In genomic region chr1:230794431-230794830, GRCh38 we compare ENCODE assay signal across 25 cellular contexts. TPM values are rescaled to one million over a fixed set of nuclear protein-coding genes. Genes with fewer than 3 reads are reported as not detected.
DNase-seq lines count a peak whose midpoint lies in the region; TF ChIP-seq lines count a peak whose summit lies in the region.
"Had no signal": no experiment of that assay in that cellular context is flagged by ENCODE, and none has a peak within 500 bp of the region (broad histone marks: within the 10 kb centered on the region; RNA-seq: fewer than 3 reads in every experiment).

No MANE protein-coding gene starts in this region.

- no peak overlapping the region for H2BK15ac ChIP-seq in neuronal stem cell (ENCODE audit: low read length)

- no peak for TF ChIP-seq CTCF in BE2C (IDR thresholded peaks at IDR 0.05; ENCODE audit: low read depth, low read length)
- TF ChIP-seq CTCF in brain (conservative IDR thresholded peaks at IDR 0.05): no peak
- no peak for TF ChIP-seq CTCF in GM13977 (IDR thresholded peaks at IDR 0.05; ENCODE audit: extremely low read depth, insufficient read depth, missing control alignments)

- H4K91ac ChIP-seq in neuronal stem cell (ENCODE audit: low read depth, low read length, poor library complexity): no peak overlapping the region

- no peaks in the 10 kb centered on the region for H3K36me3 Mint-ChIP-seq in brain
- H3K36me3 Mint-ChIP-seq: activated naive CD8-positive, alpha-beta T cell; naive thymus-derived CD4-positive, alpha-beta T cell had no signal

- H3K36me3 ChIP-seq in BE2C: no peaks in the 10 kb centered on the region
- no peaks in the 10 kb centered on the region for H3K36me3 ChIP-seq in neuronal stem cell (replicated peaks in 1 of 2; ENCODE audit: control insufficient read depth in 2 of 2, insufficient read depth in 2 of 2, low read length in 2 of 2)
- H3K36me3 ChIP-seq: ascending aorta, thyroid gland had no signal

- no peak overlapping the region for H2AK5ac ChIP-seq in neuronal stem cell (ENCODE audit: low read depth, low read length)

- H3K27me3 ChIP-seq in BE2C: 0 out of 2 replicates have a peak, but pooled peaks cover 5% of the 10 kb centered on the region
- no peaks in the 10 kb centered on the region for H3K27me3 ChIP-seq in neuronal stem cell (ENCODE audit: control insufficient read depth in 3 of 3, insufficient read depth in 3 of 3, low read depth in 1 of 3, low read length in 3 of 3)
- H3K27me3 ChIP-seq: ascending aorta, thyroid gland had no signal

- H3K4me1 ChIP-seq in BE2C: no peaks in the 10 kb centered on the region
- H3K4me1 ChIP-seq in neuronal stem cell (ENCODE audit: control insufficient read depth in 2 of 2, insufficient read depth in 1 of 2, low read depth in 1 of 2, low read length in 2 of 2): peaks cover 0 to 4% of the 10 kb centered on the region in 2 donors
- H3K4me1 ChIP-seq: ascending aorta, thyroid gland had no signal

- no peaks in the 10 kb centered on the region for H3K27me3 Mint-ChIP-seq in brain

- no peak overlapping the region for H3K23ac ChIP-seq in neuronal stem cell (ENCODE audit: low read depth, low read length, poor library complexity)

- H2BK120ac ChIP-seq in neuronal stem cell (ENCODE audit: low read depth, low read length): no peak overlapping the region

- H3K9me3 Mint-ChIP-seq in brain: no peaks in the 10 kb centered on the region
- H3K9me3 Mint-ChIP-seq: activated CD8-positive, alpha-beta T cell treated with anti-CD3 and anti-CD28 coated beads for 36 hours; activated T-helper 2 cell treated with anti-CD3 and anti-CD28 coated beads, Interferon-gamma antibody, Interleukin-2, Interleukin-4, amounts not matched to agents 10 μg/mL and 5 μg/mL and 100 μg/mL, durations not matched to agents 14 hours and 24 hours and 36 hours had no signal

- H3K4me1 Mint-ChIP-seq in brain: peaks cover 43% of the 10 kb centered on the region
- H3K4me1 Mint-ChIP-seq: naive thymus-derived CD4-positive, alpha-beta T cell had no signal

- H4K8ac ChIP-seq in neuronal stem cell (ENCODE audit: low read depth, low read length): no peak overlapping the region

- no peak overlapping the region for H3K27ac ChIP-seq in neuronal stem cell (replicated peaks; ENCODE audit: low read length)
- H3K27ac ChIP-seq: ascending aorta, thyroid gland had no signal

- H2BK5ac ChIP-seq in neuronal stem cell (ENCODE audit: low read length): no peak overlapping the region

- H3K14ac ChIP-seq in neuronal stem cell (ENCODE audit: low read length): no peak overlapping the region

- DNase-seq in BE2C (peak; percentile 27), M059J (ENCODE audit: low read depth) (peak; percentile 9), neuronal stem cell (ENCODE audit: low spot score) (no peak), GM13977 (ENCODE audit: low spot score) (no peak), SK-N-DZ (ENCODE audit: low spot score) (no peak)
- no peak for DNase-seq in stimulated activated CD4-positive, alpha-beta T cell treated with anti-CD3 and anti-CD28 coated beads, Interleukin-12 subunit alpha, Interleukin-12 subunit beta, amount 100 ng/mL, for 4 hours
- DNase-seq: ACHN; activated CD8-positive, alpha-beta T cell treated with anti-CD3 and anti-CD28 coated beads for 36 hours; COR-L47; KG1; left ventricle myocardium superior; naive thymus-derived CD4-positive, alpha-beta T cell; NCI-H146; NCI-H526 treated with DMSO at 0.1 percent for 48 hours; occipital lobe; stimulated activated naive CD8-positive, alpha-beta T cell treated with anti-CD3 and anti-CD28 coated beads, Interleukin-15, Interleukin-2, amounts not matched to agents 100 U/mL and 50 U/mL, for 24 hours; thyroid gland had no signal

- H3K9me3 ChIP-seq in BE2C (no peaks in the 10 kb centered on the region), neuronal stem cell (replicated peaks in 1 of 2; ENCODE audit: control insufficient read depth in 2 of 2, insufficient read depth in 1 of 2, low read depth in 1 of 2, low read length in 2 of 2) (no peaks in the 10 kb centered on the region)
- H3K9me3 ChIP-seq: ascending aorta, thyroid gland had no signal

- in situ Hi-C loops in GM13977 (cut with MboI; ENCODE audit: low pct_unique_long_range_greater_than_20kb, low sequenced_read_pairs, unreplicated experiment): no loop called here

- no peak overlapping the region for H3K4me2 ChIP-seq in neuronal stem cell (ENCODE audit: insufficient read depth, low read length, poor library complexity, severe bottlenecking)

- H2AFZ ChIP-seq in neuronal stem cell (ENCODE audit: low read length): peak overlapping the region; percentile 13

- H3K18ac ChIP-seq in neuronal stem cell (ENCODE audit: low read length): no peak overlapping the region

- H3K4me3 ChIP-seq in BE2C (ENCODE audit: low read depth, low read length) (no peak overlapping the region), neuronal stem cell (ENCODE audit: low read length in 2 of 2) (no peak overlapping the region)
- H3K4me3 ChIP-seq: ascending aorta, GM12878, thyroid gland had no signal

- peak overlapping the region in 3 of 5 experiments; percentile 54 to 76 (median 58) for H3K27ac Mint-ChIP-seq in brain
- H3K27ac Mint-ChIP-seq: activated CD8-positive, alpha-beta T cell treated with anti-CD3 and anti-CD28 coated beads for 36 hours; activated naive CD8-positive, alpha-beta T cell; activated T-helper 2 cell treated with anti-CD3 and anti-CD28 coated beads, Interferon-gamma antibody, Interleukin-2, Interleukin-4, amounts not matched to agents 10 μg/mL and 5 μg/mL and 100 μg/mL, durations not matched to agents 14 hours and 24 hours and 36 hours; naive thymus-derived CD4-positive, alpha-beta T cell had no signal

- no peak overlapping the region for H3K9ac ChIP-seq in neuronal stem cell (ENCODE audit: low read depth, low read length, poor library complexity)

- H3K4ac ChIP-seq in neuronal stem cell (ENCODE audit: low read length): no peak overlapping the region

- no peak overlapping the region for H3K4me3 Mint-ChIP-seq in brain
- H3K4me3 Mint-ChIP-seq: activated CD8-positive, alpha-beta T cell treated with anti-CD3 and anti-CD28 coated beads for 36 hours; activated naive CD8-positive, alpha-beta T cell; naive thymus-derived CD4-positive, alpha-beta T cell had no signal

- WGBS in neuronal stem cell (ENCODE audit: extremely low coverage in 2 of 2, insufficient read length in 2 of 2, insufficient replicate concordance in 1 of 2), 2 donors: no CpG with 5 or more reads among the region's 5 CpGs

- no peaks in the 10 kb centered on the region for H3K79me1 ChIP-seq in neuronal stem cell (ENCODE audit: low read depth, low read length)

- no peak overlapping the region for H2BK12ac ChIP-seq in neuronal stem cell (ENCODE audit: low read length)

RNA-seq across cellular contexts. Expression of gene CAPN9, which starts 47.2 kb away (rescaled TPM):
- not detected for polyA plus RNA-seq in BE2C (2012; ENCODE audit: insufficient read depth, insufficient read length, low read depth)
- not detected in 2 replicates for total RNA-seq in M059J (2014; rRNA removed; shearing (Covaris generic))
- polyA plus RNA-seq in brain (ENCODE audit: insufficient read depth, low read depth, low replicate concordance): 2.0 TPM
- 0.15 TPM for polyA plus RNA-seq in neuronal stem cell (2013, experiment 1 of 2)
- 0.26 TPM for polyA plus RNA-seq in neuronal stem cell (2013, experiment 2 of 2)
- not detected in 2 replicates for polyA plus RNA-seq in SK-N-DZ (2014; cell fraction: cytosol; rRNA removed)
- not detected in 2 replicates for polyA plus RNA-seq in SK-N-DZ (2014; cell fraction: nucleus; rRNA removed)
- total RNA-seq: activated CD8-positive, alpha-beta T cell treated with anti-CD3 and anti-CD28 coated beads for 36 hours; activated T-helper 2 cell treated with anti-CD3 and anti-CD28 coated beads, Interferon-gamma antibody, Interleukin-2, Interleukin-4, amounts not matched to agents 10 μg/mL and 5 μg/mL and 100 μg/mL, durations not matched to agents 14 hours and 24 hours and 36 hours; ascending aorta; dermis microvascular lymphatic vessel endothelial cell; GM12878; naive thymus-derived CD4-positive, alpha-beta T cell; T-helper 2 cell treated with Interferon-gamma antibody and Interleukin-4, amounts not matched to agents 100 ng/mL and 5 ng/mL, for 36 hours; thyroid gland had no signal
- polyA plus RNA-seq: fibroblast of lung, GM12878 had no signal

Comparison
In these comparisons a context has a peak if more than half of its experiments do, and no peak if none do; other contexts are left out.
1. DNase-seq: peak in BE2C (single experiment) and M059J (single experiment); none in neuronal stem cell (single experiment), GM13977 (single experiment), stimulated activated CD4-positive, alpha-beta T cell treated with anti-CD3 and anti-CD28 coated beads, Interleukin-12 subunit alpha, Interleukin-12 subunit beta, amount 100 ng/mL, for 4 hours (single experiment) and SK-N-DZ (single experiment).